ENCODE assay signal across 1 cellular context in the genomic region with DNA sequence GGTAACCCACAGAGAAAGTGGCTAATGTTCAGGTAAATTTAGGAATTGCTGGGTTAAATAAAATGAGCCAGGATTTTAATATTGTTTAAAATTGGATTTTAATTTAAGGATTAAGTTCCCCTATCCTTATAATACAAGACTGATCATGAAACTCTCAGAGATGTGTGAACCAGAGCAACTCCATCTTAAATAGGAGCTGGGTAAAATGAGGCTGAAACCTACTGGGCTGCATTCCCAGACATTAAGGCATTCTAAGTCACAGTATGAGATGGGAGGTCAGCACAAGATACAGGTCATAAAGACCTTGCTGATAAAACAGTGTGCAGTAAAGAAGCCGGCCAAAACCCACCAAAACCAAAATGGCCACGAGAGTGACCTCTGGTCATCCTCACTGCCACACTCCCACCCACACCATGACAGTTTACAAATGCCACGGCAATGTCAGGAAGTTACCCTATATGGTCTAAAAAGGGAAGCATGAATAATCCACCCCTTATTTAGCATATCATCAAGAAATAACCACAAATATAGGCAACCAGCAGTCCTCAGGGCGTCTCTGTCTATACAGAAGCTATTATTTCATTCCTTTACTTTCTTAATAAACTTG.
TF ChIP-seq lines count a peak whose summit lies in the region.
"Not testable (repeated sequence)": the region's sequence is repeated elsewhere in the genome, so short reads cannot be mapped to it uniquely, and the experiment has no call there.

No MANE protein-coding gene starts in this region.

TF ChIP-seq in K562, 482 proteins besides CTCF, POLR2A, EP300 and RAD21 (continued from another document):
- TF ChIP-seq, protein P1, sequence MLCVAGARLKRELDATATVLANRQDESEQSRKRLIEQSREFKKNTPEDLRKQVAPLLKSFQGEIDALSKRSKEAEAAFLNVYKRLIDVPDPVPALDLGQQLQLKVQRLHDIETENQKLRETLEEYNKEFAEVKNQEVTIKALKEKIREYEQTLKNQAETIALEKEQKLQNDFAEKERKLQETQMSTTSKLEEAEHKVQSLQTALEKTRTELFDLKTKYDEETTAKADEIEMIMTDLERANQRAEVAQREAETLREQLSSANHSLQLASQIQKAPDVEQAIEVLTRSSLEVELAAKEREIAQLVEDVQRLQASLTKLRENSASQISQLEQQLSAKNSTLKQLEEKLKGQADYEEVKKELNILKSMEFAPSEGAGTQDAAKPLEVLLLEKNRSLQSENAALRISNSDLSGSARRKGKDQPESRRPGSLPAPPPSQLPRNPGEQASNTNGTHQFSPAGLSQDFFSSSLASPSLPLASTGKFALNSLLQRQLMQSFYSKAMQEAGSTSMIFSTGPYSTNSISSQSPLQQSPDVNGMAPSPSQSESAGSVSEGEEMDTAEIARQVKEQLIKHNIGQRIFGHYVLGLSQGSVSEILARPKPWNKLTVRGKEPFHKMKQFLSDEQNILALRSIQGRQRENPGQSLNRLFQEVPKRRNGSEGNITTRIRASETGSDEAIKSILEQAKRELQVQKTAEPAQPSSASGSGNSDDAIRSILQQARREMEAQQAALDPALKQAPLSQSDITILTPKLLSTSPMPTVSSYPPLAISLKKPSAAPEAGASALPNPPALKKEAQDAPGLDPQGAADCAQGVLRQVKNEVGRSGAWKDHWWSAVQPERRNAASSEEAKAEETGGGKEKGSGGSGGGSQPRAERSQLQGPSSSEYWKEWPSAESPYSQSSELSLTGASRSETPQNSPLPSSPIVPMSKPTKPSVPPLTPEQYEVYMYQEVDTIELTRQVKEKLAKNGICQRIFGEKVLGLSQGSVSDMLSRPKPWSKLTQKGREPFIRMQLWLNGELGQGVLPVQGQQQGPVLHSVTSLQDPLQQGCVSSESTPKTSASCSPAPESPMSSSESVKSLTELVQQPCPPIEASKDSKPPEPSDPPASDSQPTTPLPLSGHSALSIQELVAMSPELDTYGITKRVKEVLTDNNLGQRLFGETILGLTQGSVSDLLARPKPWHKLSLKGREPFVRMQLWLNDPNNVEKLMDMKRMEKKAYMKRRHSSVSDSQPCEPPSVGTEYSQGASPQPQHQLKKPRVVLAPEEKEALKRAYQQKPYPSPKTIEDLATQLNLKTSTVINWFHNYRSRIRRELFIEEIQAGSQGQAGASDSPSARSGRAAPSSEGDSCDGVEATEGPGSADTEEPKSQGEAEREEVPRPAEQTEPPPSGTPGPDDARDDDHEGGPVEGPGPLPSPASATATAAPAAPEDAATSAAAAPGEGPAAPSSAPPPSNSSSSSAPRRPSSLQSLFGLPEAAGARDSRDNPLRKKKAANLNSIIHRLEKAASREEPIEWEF (CRISPR knock-in tag; IDR thresholded peaks at IDR 0.05): peak; percentile 90
- TF ChIP-seq ZNF395 (CRISPR knock-in tag; IDR thresholded peaks at IDR 0.05) (peak; percentile 97), ZBTB1 (CRISPR knock-in tag; IDR thresholded peaks at IDR 0.05; ENCODE audit: borderline replicate concordance, low read depth) (peak; percentile 96), ZNF311 (CRISPR knock-in tag; IDR thresholded peaks at IDR 0.05) (0 out of 2 replicates have a peak, but pooled peaks have one; percentile 63), MAZ (CRISPR knock-in tag; conservative IDR thresholded peaks at IDR 0.05 in 1 of 2, IDR thresholded peaks at IDR 0.05 in 1 of 2) (0 out of 4 replicates have a peak, but pooled peaks of 1 of the 2 experiments have one; percentile 32), HDAC8 (tag; IDR thresholded peaks at IDR 0.05) (peak; percentile 88), NFXL1 (CRISPR knock-in tag; IDR thresholded peaks at IDR 0.05) (peak; percentile 85; the same call in 1 of the 2 replicates), GABPA (tag; conservative IDR thresholded peaks at IDR 0.05; ENCODE audit: low read depth) (0 out of 2 replicates have a peak, but pooled peaks have one; percentile 26), POLR2H (tag; IDR thresholded peaks at IDR 0.05; ENCODE audit: low read depth) (peak; percentile 49; the same call in 1 of the 2 replicates), IRF9 (tag; IDR thresholded peaks at IDR 0.05) (peak; percentile 93), NFE2L1 (tag; IDR thresholded peaks at IDR 0.05; ENCODE audit: borderline replicate concordance, low read depth) (peak; percentile 61), EGR1 (conservative IDR thresholded peaks at IDR 0.05) (peak; percentile 26; the same call in 1 of the 2 replicates), ZNF175 (CRISPR knock-in tag; IDR thresholded peaks at IDR 0.05; ENCODE audit: low read depth) (peak; percentile 93), CXXC5 (CRISPR knock-in tag; IDR thresholded peaks at IDR 0.05) (0 out of 2 replicates have a peak, but pooled peaks have one; percentile 41), KLF13 (tag; IDR thresholded peaks at IDR 0.05; ENCODE audit: borderline replicate concordance, low read depth) (peak; percentile 87), ZNF584 (CRISPR knock-in tag; IDR thresholded peaks at IDR 0.05; ENCODE audit: low read depth) (peak; percentile 97), ZNF445 (CRISPR knock-in tag; IDR thresholded peaks at IDR 0.05; ENCODE audit: low read depth) (0 out of 2 replicates have a peak, but pooled peaks have one; percentile 42), ATF7 (IDR thresholded peaks at IDR 0.05) (peak; percentile 21; the same call in 1 of the 2 replicates), ZNF766 (CRISPR knock-in tag; conservative IDR thresholded peaks at IDR 0.05) (peak; percentile 90)
- TF ChIP-seq, protein P2, sequence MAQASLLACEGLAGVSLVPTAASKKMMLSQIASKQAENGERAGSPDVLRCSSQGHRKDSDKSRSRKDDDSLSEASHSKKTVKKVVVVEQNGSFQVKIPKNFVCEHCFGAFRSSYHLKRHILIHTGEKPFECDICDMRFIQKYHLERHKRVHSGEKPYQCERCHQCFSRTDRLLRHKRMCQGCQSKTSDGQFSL (CRISPR knock-in tag; IDR thresholded peaks at IDR 0.05): not testable (repeated sequence)
- TF ChIP-seq, protein P2 (tag; IDR thresholded peaks at IDR 0.05): peak in 1 of 2 experiments; percentile 91; a peak in 2 of 4 replicates
- TF ChIP-seq, protein P3, sequence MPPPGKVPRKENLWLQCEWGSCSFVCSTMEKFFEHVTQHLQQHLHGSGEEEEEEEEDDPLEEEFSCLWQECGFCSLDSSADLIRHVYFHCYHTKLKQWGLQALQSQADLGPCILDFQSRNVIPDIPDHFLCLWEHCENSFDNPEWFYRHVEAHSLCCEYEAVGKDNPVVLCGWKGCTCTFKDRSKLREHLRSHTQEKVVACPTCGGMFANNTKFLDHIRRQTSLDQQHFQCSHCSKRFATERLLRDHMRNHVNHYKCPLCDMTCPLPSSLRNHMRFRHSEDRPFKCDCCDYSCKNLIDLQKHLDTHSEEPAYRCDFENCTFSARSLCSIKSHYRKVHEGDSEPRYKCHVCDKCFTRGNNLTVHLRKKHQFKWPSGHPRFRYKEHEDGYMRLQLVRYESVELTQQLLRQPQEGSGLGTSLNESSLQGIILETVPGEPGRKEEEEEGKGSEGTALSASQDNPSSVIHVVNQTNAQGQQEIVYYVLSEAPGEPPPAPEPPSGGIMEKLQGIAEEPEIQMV (tag; conservative IDR thresholded peaks at IDR 0.05; ENCODE audit: low read depth): peak; percentile 41; the same call in 1 of the 2 replicates
- TF ChIP-seq, protein P4, sequence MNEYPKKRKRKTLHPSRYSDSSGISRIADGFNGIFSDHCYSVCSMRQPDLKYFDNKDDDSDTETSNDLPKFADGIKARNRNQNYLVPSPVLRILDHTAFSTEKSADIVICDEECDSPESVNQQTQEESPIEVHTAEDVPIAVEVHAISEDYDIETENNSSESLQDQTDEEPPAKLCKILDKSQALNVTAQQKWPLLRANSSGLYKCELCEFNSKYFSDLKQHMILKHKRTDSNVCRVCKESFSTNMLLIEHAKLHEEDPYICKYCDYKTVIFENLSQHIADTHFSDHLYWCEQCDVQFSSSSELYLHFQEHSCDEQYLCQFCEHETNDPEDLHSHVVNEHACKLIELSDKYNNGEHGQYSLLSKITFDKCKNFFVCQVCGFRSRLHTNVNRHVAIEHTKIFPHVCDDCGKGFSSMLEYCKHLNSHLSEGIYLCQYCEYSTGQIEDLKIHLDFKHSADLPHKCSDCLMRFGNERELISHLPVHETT (CRISPR knock-in tag; conservative IDR thresholded peaks at IDR 0.05 in 1 of 2, IDR thresholded peaks at IDR 0.05 in 1 of 2): peak in 1 of 2 experiments; percentile 96; a peak in 2 of 4 replicates
